27 cellular contexts compared by ENCODE assay signal in genomic region chr6:121223930-121224329, GRCh38.
DNase-seq lines count a peak whose midpoint lies in the region; ATAC-seq, FAIRE-seq and TF ChIP-seq lines count a peak whose summit lies in the region.
"Had no signal": no experiment of that assay in that cellular context is flagged by ENCODE, and none has a peak within 500 bp of the region (broad histone marks: within the 10 kb centered on the region; RNA-seq: fewer than 3 reads in every experiment).

No MANE protein-coding gene starts in this region.

- H3K4me3 ChIP-seq in pancreas, result no peak overlapping the region
- H3K4me3 ChIP-seq: A549; BLaER1 treated with 17β-estradiol and CSF1 and Interleukin-3, amounts not matched to agents 10 nM and 100 nM; GM12878; GM23338 had no signal

- H3K27ac ChIP-seq in pancreas, result no peak overlapping the region
- H3K27ac ChIP-seq: A549; BLaER1 treated with 17β-estradiol and CSF1 and Interleukin-3, amounts not matched to agents 10 nM and 100 nM had no signal

- no peaks in the 10 kb centered on the region for H3K27me3 ChIP-seq in pancreas
- H3K27me3 ChIP-seq: BE2C; BLaER1 treated with 17β-estradiol and CSF1 and Interleukin-3, amounts not matched to agents 10 nM and 100 nM had no signal

- TF ChIP-seq CTCF in pancreas (IDR thresholded peaks at IDR 0.05), result no peak

- intact Hi-C loops in activated T-helper 2 cell treated with anti-CD3 and anti-CD28 coated beads, Interferon-gamma antibody, Interleukin-2, Interleukin-4, amounts not matched to agents 10 μg/mL and 5 μg/mL and 100 μg/mL, durations not matched to agents 14 hours and 24 hours and 36 hours (cut with micrococcal nuclease), result loop anchor here (5.0 kb wide), 1 partner anchor 167 kb away; no protein-coding TSS in a partner anchor
- intact Hi-C loops in pancreas (cut with DNase I), result no loop called here

- no peaks in the 10 kb centered on the region for H3K9me3 ChIP-seq in pancreas
- H3K9me3 ChIP-seq: A549, BE2C had no signal

- peak overlapping the region; percentile 6 for H3K27ac Mint-ChIP-seq in activated T-cell treated with anti-CD3 and anti-CD28 coated beads, Interleukin-2, amount 50 U/mL, for 72 hours
- peak overlapping the region; percentile 38 for H3K27ac Mint-ChIP-seq in activated T-helper 2 cell treated with anti-CD3 and anti-CD28 coated beads, Interferon-gamma antibody, Interleukin-2, Interleukin-4, amounts not matched to agents 10 μg/mL and 5 μg/mL and 100 μg/mL, durations not matched to agents 14 hours and 24 hours and 36 hours
- H3K27ac Mint-ChIP-seq: CD14-positive monocyte; CD4-positive, alpha-beta T cell; CD8-positive, alpha-beta memory T cell; GM23338; H9 had no signal

- FAIRE-seq in pancreas (lab: Jason Lieb, UNC), result no peak
- FAIRE-seq: A549, D721Med, GM12878, GM19239 had no signal

- peaks cover 1% of the 10 kb centered on the region in 2 donors for H3K9me3 Mint-ChIP-seq in activated T-cell treated with anti-CD3 and anti-CD28 coated beads, Interleukin-2, amount 50 U/mL, for 72 hours
- no peaks in the 10 kb centered on the region for H3K9me3 Mint-ChIP-seq in activated T-helper 2 cell treated with anti-CD3 and anti-CD28 coated beads, Interferon-gamma antibody, Interleukin-2, Interleukin-4, amounts not matched to agents 10 μg/mL and 5 μg/mL and 100 μg/mL, durations not matched to agents 14 hours and 24 hours and 36 hours
- H3K9me3 Mint-ChIP-seq: CD4-positive, alpha-beta T cell; H9 had no signal

- WGBS in pancreas, 2 donors, result 65 to 73% methylated on average over 2 of the region's 2 CpGs

- peak; percentile 75 to 94 for ATAC-seq in activated T-cell treated with anti-CD3 and anti-CD28 coated beads, Interleukin-2, amount 50 U/mL, for 72 hours (replicated peaks in 1 of 2)
- ATAC-seq in pancreas, result no peak
- ATAC-seq: A549, GM12878, GM23338, HCT116 had no signal

- peak overlapping the region in 1 of 2 donors; percentile 6 for H3K4me3 Mint-ChIP-seq in activated T-cell treated with anti-CD3 and anti-CD28 coated beads, Interleukin-2, amount 50 U/mL, for 72 hours
- no peak overlapping the region for H3K4me3 Mint-ChIP-seq in activated T-helper 2 cell treated with anti-CD3 and anti-CD28 coated beads, Interferon-gamma antibody, Interleukin-2, Interleukin-4, amounts not matched to agents 10 μg/mL and 5 μg/mL and 100 μg/mL, durations not matched to agents 14 hours and 24 hours and 36 hours (ENCODE audit: low read depth)
- H3K4me3 Mint-ChIP-seq: CD14-positive monocyte; CD4-positive, alpha-beta T cell; CD8-positive, alpha-beta memory T cell; GM23338; H9 had no signal

- H3K36me3 Mint-ChIP-seq in activated T-cell treated with anti-CD3 and anti-CD28 coated beads, Interleukin-2, amount 50 U/mL, for 72 hours (ENCODE audit: insufficient read depth in 2 of 2), result peaks cover 3 to 9% of the 10 kb centered on the region in 2 donors
- peaks cover 11% of the 10 kb centered on the region for H3K36me3 Mint-ChIP-seq in activated T-helper 2 cell treated with anti-CD3 and anti-CD28 coated beads, Interferon-gamma antibody, Interleukin-2, Interleukin-4, amounts not matched to agents 10 μg/mL and 5 μg/mL and 100 μg/mL, durations not matched to agents 14 hours and 24 hours and 36 hours (ENCODE audit: low read depth)
- H3K36me3 Mint-ChIP-seq: CD14-positive monocyte had no signal

- H3K4me1 Mint-ChIP-seq in activated T-cell treated with anti-CD3 and anti-CD28 coated beads, Interleukin-2, amount 50 U/mL, for 72 hours (ENCODE audit: low read depth), result peaks cover 4% of the 10 kb centered on the region
- H3K4me1 Mint-ChIP-seq in activated T-helper 2 cell treated with anti-CD3 and anti-CD28 coated beads, Interferon-gamma antibody, Interleukin-2, Interleukin-4, amounts not matched to agents 10 μg/mL and 5 μg/mL and 100 μg/mL, durations not matched to agents 14 hours and 24 hours and 36 hours (ENCODE audit: low read depth), result peaks cover 5% of the 10 kb centered on the region
- H3K4me1 Mint-ChIP-seq: CD14-positive monocyte; CD8-positive, alpha-beta memory T cell; GM23338; H9 had no signal

- H3K4me1 ChIP-seq in pancreas, result no peaks in the 10 kb centered on the region
- H3K4me1 ChIP-seq: A549; BE2C; BLaER1 treated with 17β-estradiol and CSF1 and Interleukin-3, amounts not matched to agents 10 nM and 100 nM had no signal

- H3K36me3 ChIP-seq in pancreas, result no peaks in the 10 kb centered on the region
- H3K36me3 ChIP-seq: BE2C had no signal

- DNase-seq in NCI-H524 (lab: John Stamatoyannopoulos, UW) (peak; percentile 3 to 14), NCI-H524 treated with DMSO at 0.1 percent for 48 hours (lab: John Stamatoyannopoulos, UW) (no peak), activated T-cell treated with anti-CD3 and anti-CD28 coated beads for 4 hours (no peak), retina (peak; percentile 3), pancreas (no peak), hypothalamus (lab: John Stamatoyannopoulos, UW) (no peak)
- peak in 1 of 2 donors; percentile 4 for DNase-seq in activated T-cell treated with anti-CD3 and anti-CD28 coated beads, Interleukin-2, amount 50 U/mL, for 72 hours
- no peak for DNase-seq in activated T-helper 2 cell treated with anti-CD3 and anti-CD28 coated beads, Interferon-gamma antibody, Interleukin-2, Interleukin-4, amounts not matched to agents 10 μg/mL and 5 μg/mL and 100 μg/mL, durations not matched to agents 14 hours and 24 hours and 36 hours (ENCODE audit: low spot score)
- DNase-seq: 8988T; ACHN; AML-193; BE2C; CD4-positive, alpha-beta T cell; CD8-positive, alpha-beta memory T cell; DMS 273 treated with DMSO at 0.1 percent for 48 hours; DMS79; EL; GDM1; H9 had no signal

- no peaks in the 10 kb centered on the region for H3K27me3 Mint-ChIP-seq in activated T-cell treated with anti-CD3 and anti-CD28 coated beads, Interleukin-2, amount 50 U/mL, for 72 hours (ENCODE audit: low read depth)
- H3K27me3 Mint-ChIP-seq in activated T-helper 2 cell treated with anti-CD3 and anti-CD28 coated beads, Interferon-gamma antibody, Interleukin-2, Interleukin-4, amounts not matched to agents 10 μg/mL and 5 μg/mL and 100 μg/mL, durations not matched to agents 14 hours and 24 hours and 36 hours (ENCODE audit: low read depth), result no peaks in the 10 kb centered on the region
- H3K27me3 Mint-ChIP-seq: CD4-positive, alpha-beta T cell; CD8-positive, alpha-beta memory T cell had no signal

Comparison
In these comparisons a context has a peak if more than half of its experiments do, and no peak if none do; other contexts are left out.
1. DNase-seq: peak in NCI-H524 (2 of 2) and retina (single experiment); none in NCI-H524 treated with DMSO at 0.1 percent for 48 hours (single experiment), activated T-cell treated with anti-CD3 and anti-CD28 coated beads for 4 hours (single experiment), activated T-helper 2 cell treated with anti-CD3 and anti-CD28 coated beads, Interferon-gamma antibody, Interleukin-2, Interleukin-4, amounts not matched to agents 10 μg/mL and 5 μg/mL and 100 μg/mL, durations not matched to agents 14 hours and 24 hours and 36 hours (single experiment), pancreas (0 of 6) and hypothalamus (0 of 51).
2. ATAC-seq: peak in activated T-cell treated with anti-CD3 and anti-CD28 coated beads, Interleukin-2, amount 50 U/mL, for 72 hours (2 of 2); none in pancreas (0 of 4).